ENCODE assay signal across 11 cellular contexts in genomic region chr20:29689411-29690225, GRCh38.
A peak's percentile ranks its signal among the peaks of the same experiment; 100 is the strongest.
DNase-seq lines count a peak whose midpoint lies in the region; ATAC-seq lines count a peak whose summit lies in the region.
"Had no signal": no experiment of that assay in that cellular context is flagged by ENCODE, and none has a peak within 500 bp of the region (broad histone marks: within the 10 kb centered on the region; RNA-seq: fewer than 3 reads in every experiment).

No MANE protein-coding gene starts in this region.

- H3K9me3 Mint-ChIP-seq in activated naive CD8-positive, alpha-beta T cell treated with anti-CD3 and anti-CD28 coated beads, Interleukin-2, amount 10 ng/mL, durations not matched to agents 7 days and 5 days: peaks cover 9% of the 10 kb centered on the region

- ATAC-seq in activated naive CD8-positive, alpha-beta T cell treated with anti-CD3 and anti-CD28 coated beads, Interleukin-2, amount 10 ng/mL, durations not matched to agents 7 days and 5 days (ENCODE audit: low read depth): peak; percentile 68
- no peak for ATAC-seq in HG02852 (IDR thresholded peaks at IDR 0.05; ENCODE audit: unreplicated experiment)
- ATAC-seq: body of pancreas had no signal

- DNase-seq in SHP77 (lab: John Stamatoyannopoulos, UW) (peak; percentile 5 to 53), SHP77 treated with DMSO at 0.1 percent for 48 hours (lab: John Stamatoyannopoulos, UW) (no peak), NCI-H460 (ENCODE audit: extremely low read depth, low read depth) (peak; percentile 60), MV-4-11 (lab: John Stamatoyannopoulos, UW) (no peak), pons (ENCODE audit: low spot score) (no peak)
- peak; percentile 40 for DNase-seq in activated naive CD8-positive, alpha-beta T cell treated with anti-CD3 and anti-CD28 coated beads, Interleukin-2, amount 10 ng/mL, durations not matched to agents 7 days and 5 days
- DNase-seq in stimulated activated CD4-positive, alpha-beta T cell treated with anti-CD3 and anti-CD28 coated beads, Interleukin-2, amount 100 ng/mL, for 4 hours (ENCODE audit: low read depth): peak; percentile 28
- DNase-seq: retina, SIG-M5 had no signal

- H3K4me3 Mint-ChIP-seq in activated naive CD8-positive, alpha-beta T cell treated with anti-CD3 and anti-CD28 coated beads, Interleukin-2, amount 10 ng/mL, durations not matched to agents 7 days and 5 days: peak overlapping the region; percentile 10

- no peaks in the 10 kb centered on the region for H3K4me1 Mint-ChIP-seq in activated naive CD8-positive, alpha-beta T cell treated with anti-CD3 and anti-CD28 coated beads, Interleukin-2, amount 10 ng/mL, durations not matched to agents 7 days and 5 days

- POLR2A ChIA-PET in activated naive CD8-positive, alpha-beta T cell treated with anti-CD3 and anti-CD28 coated beads, Interleukin-2, amount 10 ng/mL, durations not matched to agents 7 days and 5 days (lab: Charles Lee): no interaction called here

- peak overlapping the region; percentile 56 for H3K27ac Mint-ChIP-seq in activated naive CD8-positive, alpha-beta T cell treated with anti-CD3 and anti-CD28 coated beads, Interleukin-2, amount 10 ng/mL, durations not matched to agents 7 days and 5 days

- no peaks in the 10 kb centered on the region for H3K27me3 Mint-ChIP-seq in activated naive CD8-positive, alpha-beta T cell treated with anti-CD3 and anti-CD28 coated beads, Interleukin-2, amount 10 ng/mL, durations not matched to agents 7 days and 5 days

- peaks cover 2% of the 10 kb centered on the region for H3K36me3 Mint-ChIP-seq in activated naive CD8-positive, alpha-beta T cell treated with anti-CD3 and anti-CD28 coated beads, Interleukin-2, amount 10 ng/mL, durations not matched to agents 7 days and 5 days

Comparison
In these comparisons a context has a peak if more than half of its experiments do, and no peak if none do; other contexts are left out.
1. DNase-seq: peak in SHP77 (2 of 2), NCI-H460 (single experiment), activated naive CD8-positive, alpha-beta T cell treated with anti-CD3 and anti-CD28 coated beads, Interleukin-2, amount 10 ng/mL, durations not matched to agents 7 days and 5 days (single experiment) and stimulated activated CD4-positive, alpha-beta T cell treated with anti-CD3 and anti-CD28 coated beads, Interleukin-2, amount 100 ng/mL, for 4 hours (single experiment); none in SHP77 treated with DMSO at 0.1 percent for 48 hours (single experiment), MV-4-11 (single experiment) and pons (single experiment).